14 cellular contexts compared by ENCODE assay signal in the genomic region with DNA sequence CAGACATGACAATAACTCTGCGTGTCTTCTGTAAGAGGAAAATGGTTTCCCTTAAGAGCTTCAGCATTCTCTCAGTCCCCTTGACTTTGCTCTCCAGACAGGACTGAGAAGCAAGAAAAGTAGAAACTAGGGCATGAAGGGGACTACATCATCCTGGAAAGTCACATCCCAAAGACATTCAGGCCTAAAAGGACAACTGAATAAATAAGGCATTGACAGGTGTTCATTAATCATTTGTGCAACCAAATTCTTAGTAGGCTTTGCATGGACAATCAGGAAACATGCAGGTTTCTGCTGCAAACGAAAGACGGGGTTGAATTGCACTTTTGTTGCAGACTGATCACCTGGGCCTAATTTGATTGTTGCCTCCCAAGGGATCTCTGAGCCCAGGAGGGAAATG. TPM values are rescaled to one million over a fixed set of nuclear protein-coding genes. Genes with fewer than 3 reads are reported as not detected.
DNase-seq lines count a peak whose midpoint lies in the region; ATAC-seq and TF ChIP-seq lines count a peak whose summit lies in the region.
"Had no signal": no experiment of that assay in that cellular context is flagged by ENCODE, and none has a peak within 500 bp of the region (broad histone marks: within the 10 kb centered on the region; RNA-seq: fewer than 3 reads in every experiment).

No MANE protein-coding gene starts in this region.

- no peak overlapping the region for H3K27ac Mint-ChIP-seq in Caco-2 (ENCODE audit: unreplicated experiment)
- peak overlapping the region; percentile 96 for H3K27ac Mint-ChIP-seq in T-helper 17 cell

- no peaks in the 10 kb centered on the region for H3K9me3 ChIP-seq in Caco-2
- no peaks in the 10 kb centered on the region for H3K9me3 ChIP-seq in T-helper 17 cell (ENCODE audit: control insufficient read depth, low read length, poor library complexity, severe bottlenecking)
- H3K9me3 ChIP-seq in iPS-18a (ENCODE audit: control insufficient read depth, low read depth, low read length): no peaks in the 10 kb centered on the region
- H3K9me3 ChIP-seq: ovary, spleen had no signal

- H3K4me1 Mint-ChIP-seq in Caco-2 (ENCODE audit: low read depth, unreplicated experiment): peaks cover 12% of the 10 kb centered on the region
- peaks cover 30% of the 10 kb centered on the region for H3K4me1 Mint-ChIP-seq in T-helper 17 cell

- H3K36me3 ChIP-seq in Caco-2 (ENCODE audit: control insufficient read depth, insufficient read depth, low read length) (no peaks in the 10 kb centered on the region), iPS-18a (ENCODE audit: control insufficient read depth, low read depth, low read length) (no peaks in the 10 kb centered on the region)
- H3K36me3 ChIP-seq: ovary, spleen had no signal

- H3K27me3 Mint-ChIP-seq in Caco-2 (ENCODE audit: insufficient read depth, unreplicated experiment): peaks cover 23% of the 10 kb centered on the region
- H3K27me3 Mint-ChIP-seq in T-helper 17 cell: peaks cover 34% of the 10 kb centered on the region

- DNase-seq in DMS 273 (lab: John Stamatoyannopoulos, UW; ENCODE audit: unreplicated experiment) (peak; percentile 37), DMS 273 treated with DMSO at 0.1 percent for 48 hours (lab: John Stamatoyannopoulos, UW) (no peak), Caco-2 (no peak), T-helper 17 cell (no peak), omental fat pad (ENCODE audit: low spot score) (no peak), inferior parietal cortex (ENCODE audit: extremely low spot score) (no peak)
- DNase-seq in activated effector memory CD4-positive, alpha-beta T cell treated with Interleukin-2 at 50 U/mL for 16 hours: no peak
- DNase-seq: mesendoderm, spleen had no signal

- TF ChIP-seq CTCF in Caco-2 (IDR thresholded peaks at IDR 0.05; ENCODE audit: insufficient read depth in 1 of 2, low read depth in 1 of 2, low read length in 1 of 2, severe bottlenecking in 1 of 2, unreplicated experiment in 1 of 2): no peak
- TF ChIP-seq CTCF in omental fat pad (IDR thresholded peaks at IDR 0.05): no peak

- H3K36me3 Mint-ChIP-seq in Caco-2 (ENCODE audit: insufficient read depth, unreplicated experiment): no peaks in the 10 kb centered on the region
- H3K36me3 Mint-ChIP-seq in T-helper 17 cell (ENCODE audit: low read depth): peaks cover 7% of the 10 kb centered on the region

- CTCF ChIA-PET in Caco-2 (lab: Charles Lee): no interaction called here

- H3K9me3 Mint-ChIP-seq in Caco-2 (ENCODE audit: unreplicated experiment): no peaks in the 10 kb centered on the region

- intact Hi-C loops in Caco-2 (cut with micrococcal nuclease; ENCODE audit: unreplicated experiment): loop anchor here (2.0 kb wide), 1 partner anchor 28 kb away; no protein-coding TSS in a partner anchor

- H3K27ac ChIP-seq in iPS-18a (ENCODE audit: low read length): no peak overlapping the region
- H3K27ac ChIP-seq: 22Rv1, ovary had no signal

- no TSS peak for BruUV-seq in Caco-2 (replicated peaks; lab: Mats Ljungman, UMichigan)

- H3K4me3 ChIP-seq in Caco-2 (ENCODE audit: low read depth, low read length): no peak overlapping the region
- H3K4me3 ChIP-seq in iPS-18a (ENCODE audit: low read length): peak overlapping the region; percentile 75

- ATAC-seq in T-helper 17 cell (no peak), omental fat pad (ENCODE audit: low FRiP score) (no peak)

- no peak overlapping the region for H3K9ac ChIP-seq in iPS-18a (ENCODE audit: low read length)

- H3K4me1 ChIP-seq in Caco-2 (peaks cover 3% of the 10 kb centered on the region; the same call in 1 of the 2 replicates), iPS-18a (ENCODE audit: control insufficient read depth, low read depth, low read length) (peaks cover 14% of the 10 kb centered on the region)

- H3K4me3 Mint-ChIP-seq in Caco-2 (ENCODE audit: unreplicated experiment) (peak overlapping the region; percentile 84), T-helper 17 cell (peak overlapping the region; percentile 98)

- H3K27me3 ChIP-seq in Caco-2 (replicated peaks; ENCODE audit: control insufficient read depth, insufficient read depth, low read length): peaks cover 5% of the 10 kb centered on the region; the same call in 1 of the 2 replicates
- peaks cover 70% of the 10 kb centered on the region for H3K27me3 ChIP-seq in iPS-18a (ENCODE audit: control insufficient read depth, insufficient read depth, low read length)
- H3K27me3 ChIP-seq: ovary had no signal

- POLR2A ChIA-PET in Caco-2 (lab: Charles Lee): no interaction called here

RNA-seq across cellular contexts. Expression of a gene that starts 1.2 kb away (rescaled TPM):
- not detected in 2 replicates for total RNA-seq in Caco-2 (2022)
- total RNA-seq in T-helper 17 cell: 1 to 10 TPM; 4.5 to 5.1 TPM
- total RNA-seq in omental fat pad: 10 to 100 TPM in 1 of 4 donors, 1 to 10 TPM in 2, under 1 TPM in 1; 0.63 to 15.3 (median 7.2) TPM
- total RNA-seq: fibroblast of lung, RPMI7951 had no signal
